ENCODE assay signal across 1 cellular context in the genomic region with DNA sequence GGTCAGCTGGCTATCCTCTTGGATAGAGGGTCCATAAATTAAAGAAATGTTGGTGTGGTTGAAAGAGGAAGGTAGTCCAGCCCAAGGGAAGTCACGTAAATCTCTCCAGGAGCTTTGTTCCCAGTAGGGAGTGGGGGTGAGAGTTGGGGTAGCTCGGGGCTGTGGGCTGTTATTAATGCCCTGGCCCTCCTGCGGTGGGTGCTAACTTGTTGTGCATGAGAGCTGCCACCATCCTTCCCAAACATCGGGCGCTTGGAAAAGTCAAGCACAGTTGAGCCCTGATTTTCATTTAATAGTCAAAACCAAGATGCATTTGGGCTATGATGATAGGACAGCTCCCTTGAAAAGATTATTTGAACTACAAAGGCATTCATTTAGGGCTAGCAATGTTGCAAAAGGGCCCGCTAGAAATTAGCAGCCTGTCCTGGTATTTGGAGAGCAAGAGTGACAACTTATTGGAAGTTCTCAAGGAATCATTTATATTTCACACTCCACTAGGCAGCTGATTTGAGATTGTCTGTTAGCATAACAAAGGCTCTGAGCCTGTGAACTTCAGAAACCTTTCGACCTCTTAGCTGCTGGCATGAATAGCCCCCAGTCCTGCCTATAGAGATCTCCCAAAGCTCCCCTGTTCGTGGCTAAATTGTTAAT.
TF ChIP-seq lines count a peak whose summit lies in the region.

No MANE protein-coding gene starts in this region.

TF ChIP-seq in SK-N-SH, 30 proteins besides CTCF, POLR2A, EP300 and RAD21 (continued from another document):
- TF ChIP-seq, protein P1, sequence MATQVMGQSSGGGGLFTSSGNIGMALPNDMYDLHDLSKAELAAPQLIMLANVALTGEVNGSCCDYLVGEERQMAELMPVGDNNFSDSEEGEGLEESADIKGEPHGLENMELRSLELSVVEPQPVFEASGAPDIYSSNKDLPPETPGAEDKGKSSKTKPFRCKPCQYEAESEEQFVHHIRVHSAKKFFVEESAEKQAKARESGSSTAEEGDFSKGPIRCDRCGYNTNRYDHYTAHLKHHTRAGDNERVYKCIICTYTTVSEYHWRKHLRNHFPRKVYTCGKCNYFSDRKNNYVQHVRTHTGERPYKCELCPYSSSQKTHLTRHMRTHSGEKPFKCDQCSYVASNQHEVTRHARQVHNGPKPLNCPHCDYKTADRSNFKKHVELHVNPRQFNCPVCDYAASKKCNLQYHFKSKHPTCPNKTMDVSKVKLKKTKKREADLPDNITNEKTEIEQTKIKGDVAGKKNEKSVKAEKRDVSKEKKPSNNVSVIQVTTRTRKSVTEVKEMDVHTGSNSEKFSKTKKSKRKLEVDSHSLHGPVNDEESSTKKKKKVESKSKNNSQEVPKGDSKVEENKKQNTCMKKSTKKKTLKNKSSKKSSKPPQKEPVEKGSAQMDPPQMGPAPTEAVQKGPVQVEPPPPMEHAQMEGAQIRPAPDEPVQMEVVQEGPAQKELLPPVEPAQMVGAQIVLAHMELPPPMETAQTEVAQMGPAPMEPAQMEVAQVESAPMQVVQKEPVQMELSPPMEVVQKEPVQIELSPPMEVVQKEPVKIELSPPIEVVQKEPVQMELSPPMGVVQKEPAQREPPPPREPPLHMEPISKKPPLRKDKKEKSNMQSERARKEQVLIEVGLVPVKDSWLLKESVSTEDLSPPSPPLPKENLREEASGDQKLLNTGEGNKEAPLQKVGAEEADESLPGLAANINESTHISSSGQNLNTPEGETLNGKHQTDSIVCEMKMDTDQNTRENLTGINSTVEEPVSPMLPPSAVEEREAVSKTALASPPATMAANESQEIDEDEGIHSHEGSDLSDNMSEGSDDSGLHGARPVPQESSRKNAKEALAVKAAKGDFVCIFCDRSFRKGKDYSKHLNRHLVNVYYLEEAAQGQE (IDR thresholded peaks at IDR 0.05; ENCODE audit: low read depth, low read length): no peak
- TF ChIP-seq SIN3A (IDR thresholded peaks at IDR 0.05; ENCODE audit: borderline replicate concordance, low read depth, low read length) (no peak), NFIC (IDR thresholded peaks at IDR 0.05; ENCODE audit: borderline replicate concordance) (no peak), GABPA (IDR thresholded peaks at IDR 0.05; ENCODE audit: low read depth) (no peak), GATA2 (CRISPR knock-in tag; IDR thresholded peaks at IDR 0.05) (no peak)
- TF ChIP-seq, protein P2, sequence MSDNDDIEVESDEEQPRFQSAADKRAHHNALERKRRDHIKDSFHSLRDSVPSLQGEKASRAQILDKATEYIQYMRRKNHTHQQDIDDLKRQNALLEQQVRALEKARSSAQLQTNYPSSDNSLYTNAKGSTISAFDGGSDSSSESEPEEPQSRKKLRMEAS (IDR thresholded peaks at IDR 0.05; ENCODE audit: low read depth): no peak
